ENCODE assay signal across 8 cellular contexts in the genomic region with DNA sequence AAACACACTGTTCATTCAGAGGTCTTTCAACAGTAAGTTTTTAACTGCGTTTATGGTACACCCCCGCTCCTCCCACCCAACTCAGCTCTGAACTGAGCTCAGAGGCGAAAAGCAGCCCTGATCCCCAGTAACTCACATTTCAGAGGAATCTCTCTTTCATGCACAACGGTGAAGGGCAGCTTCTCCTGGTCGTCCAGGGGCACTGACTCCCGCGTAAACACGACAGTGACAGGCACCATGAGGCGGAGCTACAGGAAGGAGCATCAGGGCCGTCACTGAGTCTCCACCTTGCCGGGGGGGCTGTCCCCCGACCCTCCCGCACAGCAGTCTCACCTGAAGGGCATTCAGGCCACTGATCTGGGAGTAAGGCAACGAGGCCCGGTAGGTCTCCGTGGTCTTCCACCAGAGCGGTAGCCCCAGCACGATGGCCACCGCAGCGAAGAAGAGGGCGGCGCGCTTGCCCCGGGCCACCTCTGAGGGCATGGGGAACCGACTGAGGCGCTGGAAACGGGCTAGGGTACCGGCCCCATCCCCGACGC. TPM values are rescaled to one million over a fixed set of nuclear protein-coding genes. Genes with fewer than 3 reads are reported as not detected.
DNase-seq lines count a peak whose midpoint lies in the region; ATAC-seq and TF ChIP-seq lines count a peak whose summit lies in the region.

No MANE protein-coding gene starts in this region.

- H3K36me3 ChIP-seq in heart left ventricle: peaks cover 0 to 24% (median 10%) of the 10 kb centered on the region in 9 donors

- peak overlapping the region; percentile 73 to 100 (median 92) for H3K4me3 ChIP-seq in heart left ventricle

- intact Hi-C loops in heart left ventricle (cut with DNase I): loop anchor here in 2 of 10 donors (2.0 to 5.0 kb wide), 2 partner anchors 18 to 77 kb away; a partner anchor contains a TSS

- WGBS in heart left ventricle, 4 donors: 1 to 2% (median 2%) methylated on average over 15 to 30 of the region's 30 CpGs

- peaks cover 48% of the 10 kb centered on the region for H3K36me3 Mint-ChIP-seq in activated naive CD4-positive, alpha-beta T cell treated with anti-CD3 and anti-CD28 coated beads, Interleukin-2, amount 10 ng/mL, durations not matched to agents 7 days and 5 days

- H3K9me3 ChIP-seq in heart left ventricle: no peaks in the 10 kb centered on the region

- no peak for TF ChIP-seq CTCF in heart left ventricle (IDR thresholded peaks at IDR 0.05)

- no peak for TF ChIP-seq POLR2A in heart left ventricle (IDR thresholded peaks at IDR 0.05)

- H3K4me3 Mint-ChIP-seq in activated naive CD4-positive, alpha-beta T cell treated with anti-CD3 and anti-CD28 coated beads, Interleukin-2, amount 10 ng/mL, durations not matched to agents 7 days and 5 days: peak overlapping the region; percentile 97

- H3K27ac Mint-ChIP-seq in activated naive CD4-positive, alpha-beta T cell treated with anti-CD3 and anti-CD28 coated beads, Interleukin-2, amount 10 ng/mL, durations not matched to agents 7 days and 5 days: peak overlapping the region; percentile 95

- no peaks in the 10 kb centered on the region for H3K27me3 ChIP-seq in heart left ventricle

- H3K4me1 ChIP-seq in heart left ventricle: peaks cover 0 to 51% (median 23%) of the 10 kb centered on the region in 12 donors

- no peaks in the 10 kb centered on the region for H3K9me3 Mint-ChIP-seq in activated naive CD4-positive, alpha-beta T cell treated with anti-CD3 and anti-CD28 coated beads, Interleukin-2, amount 10 ng/mL, durations not matched to agents 7 days and 5 days

- ATAC-seq in GM18502 (IDR thresholded peaks at IDR 0.05; ENCODE audit: poor library complexity, unreplicated experiment) (peak; percentile 34), HG03139 (IDR thresholded peaks at IDR 0.05; ENCODE audit: unreplicated experiment) (peak; percentile 6), heart left ventricle (peak in 3 of 4 donors; percentile 2 to 17 (median 14)), GM18858 (IDR thresholded peaks at IDR 0.05; ENCODE audit: unreplicated experiment) (no peak)

- no peaks in the 10 kb centered on the region for H3K27me3 Mint-ChIP-seq in activated naive CD4-positive, alpha-beta T cell treated with anti-CD3 and anti-CD28 coated beads, Interleukin-2, amount 10 ng/mL, durations not matched to agents 7 days and 5 days

- H3K4me1 Mint-ChIP-seq in activated naive CD4-positive, alpha-beta T cell treated with anti-CD3 and anti-CD28 coated beads, Interleukin-2, amount 10 ng/mL, durations not matched to agents 7 days and 5 days: peaks cover 67% of the 10 kb centered on the region

- H3K27ac ChIP-seq in heart left ventricle: peak overlapping the region in 11 of 12 donors; percentile 53 to 93 (median 81)

- DNase-seq in 8988T (peak; percentile 62), OCI-M1 (lab: John Stamatoyannopoulos, UW) (peak; percentile 66), heart left ventricle (peak in 2 of 5 donors; percentile 30 to 60), putamen (ENCODE audit: low spot score) (peak; percentile 34)
- peak; percentile 72 for DNase-seq in activated naive CD4-positive, alpha-beta T cell treated with anti-CD3 and anti-CD28 coated beads, Interleukin-2, amount 10 ng/mL, durations not matched to agents 7 days and 5 days

- CTCF ChIA-PET in activated naive CD4-positive, alpha-beta T cell treated with anti-CD3 and anti-CD28 coated beads, Interleukin-2, amount 10 ng/mL, durations not matched to agents 7 days and 5 days (lab: Charles Lee): interaction anchor here (0.9 to 2.9 kb wide), 4 partner anchors 19 to 74 kb away, joined by 3 to 23 read pairs (median 4); a partner anchor contains a TSS

RNA-seq across cellular contexts. Expression of a gene that starts 0.5 kb away (rescaled TPM):
- total RNA-seq in heart left ventricle: 10 to 100 TPM; 44.7 to 83.1 (median 55.1) TPM
- polyA plus RNA-seq in heart left ventricle: 10 to 100 TPM; 10.4 to 88.4 TPM

RNA-seq across cellular contexts. Expression of a gene that starts 5.9 kb away (rescaled TPM):
- total RNA-seq in heart left ventricle: 100 to 1,000 TPM; 154 to 677 (median 224) TPM
- 100 to 1,000 TPM; 179 to 220 TPM for polyA plus RNA-seq in heart left ventricle

RNA-seq across cellular contexts. Expression of a gene that starts 18.4 kb away (rescaled TPM):
- total RNA-seq in heart left ventricle: 10 to 100 TPM; 12.8 to 30.7 (median 19.2) TPM
- 10 to 100 TPM; 18.4 to 23.7 TPM for polyA plus RNA-seq in heart left ventricle

RNA-seq across cellular contexts. Expression of a gene that starts 28.0 kb away (rescaled TPM):
- 10 to 100 TPM in 1 of 9 donors, 1 to 10 TPM in 4, under 1 TPM in 4; 0.39 to 11.6 (median 1.5) TPM for total RNA-seq in heart left ventricle
- polyA plus RNA-seq in heart left ventricle: 1 to 10 TPM in 1 of 2 donors, under 1 TPM in 1; 0.42 to 1.2 TPM

RNA-seq across cellular contexts. Expression of a gene that starts 43.2 kb away (rescaled TPM):
- 1 to 10 TPM; 2.8 to 8.3 (median 4.7) TPM for total RNA-seq in heart left ventricle
- polyA plus RNA-seq in heart left ventricle: 1 to 10 TPM; 3.6 to 3.9 TPM
